1 cellular context compared by ENCODE assay signal in the genomic region with DNA sequence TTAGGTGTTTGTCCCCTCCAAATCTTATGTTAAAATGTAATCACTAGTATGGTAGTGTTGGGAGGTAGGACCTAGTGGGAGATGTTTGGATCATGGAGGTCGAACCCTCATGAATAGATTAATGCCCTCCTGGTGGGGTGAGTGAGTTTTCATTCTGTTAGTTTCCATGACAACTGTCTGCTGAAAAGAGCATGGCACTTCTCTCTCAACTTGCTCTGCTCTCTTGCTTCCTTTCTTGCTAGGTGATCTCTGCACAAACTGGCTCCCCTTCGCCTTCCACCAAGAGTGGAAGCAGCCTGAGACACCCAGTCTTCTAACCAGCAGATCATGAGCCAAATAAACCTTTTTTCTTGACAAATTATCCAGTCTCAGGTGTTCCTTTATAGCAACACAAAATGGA.
TF ChIP-seq lines count a peak whose summit lies in the region.

No MANE protein-coding gene starts in this region.

TF ChIP-seq in K562, 482 proteins besides CTCF, POLR2A, EP300 and RAD21 (continued from another document):
- TF ChIP-seq THAP12 (CRISPR knock-in tag; IDR thresholded peaks at IDR 0.05): no peak
- no peak for TF ChIP-seq ZNF217 (CRISPR knock-in tag; IDR thresholded peaks at IDR 0.05)
- peak; percentile 9; the same call in 1 of the 2 replicates for TF ChIP-seq RFX1 (IDR thresholded peaks at IDR 0.05)
